Comparison of ENCODE assay signal across 8 cellular contexts in the genomic region with DNA sequence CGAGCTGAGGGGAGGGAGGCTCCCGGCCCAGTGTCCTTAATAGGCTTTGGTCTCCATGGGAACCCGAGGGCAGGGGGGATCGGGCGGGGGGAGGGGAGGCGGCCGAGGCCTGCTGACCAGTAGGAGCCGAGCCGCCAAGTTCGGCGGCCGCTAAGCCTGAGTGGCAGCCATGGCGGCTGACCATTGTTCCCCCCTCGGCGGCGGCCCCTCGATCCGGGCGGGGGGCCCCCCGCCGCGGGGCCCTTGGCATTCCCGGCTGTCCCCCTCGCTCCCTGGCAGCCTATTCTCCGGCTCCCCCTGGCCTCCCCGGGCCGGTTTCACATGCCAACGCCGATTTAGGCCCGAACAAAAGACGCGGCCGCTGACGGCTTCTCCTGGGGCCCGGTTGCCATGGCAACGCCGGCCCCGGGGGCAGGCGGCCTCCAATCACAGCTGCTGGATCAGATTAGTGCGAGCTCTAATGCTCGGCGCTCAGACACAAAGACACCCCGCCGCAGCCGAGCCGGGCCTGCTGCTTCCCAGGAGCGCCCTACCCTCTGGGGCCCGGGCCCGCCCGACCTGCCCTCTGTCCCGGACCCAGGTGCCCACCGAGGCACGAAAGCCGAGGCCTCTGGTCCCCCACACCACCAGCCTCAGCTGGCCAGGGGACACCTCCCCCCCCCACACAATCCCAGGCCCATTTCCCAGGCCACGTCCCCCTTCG.
DNase-seq lines count a peak whose midpoint lies in the region; ATAC-seq and TF ChIP-seq lines count a peak whose summit lies in the region.

No MANE protein-coding gene starts in this region.

- peak overlapping the region; percentile 80 for H3K27ac ChIP-seq in layer of hippocampus (ENCODE audit: low read depth, low read length)

- no peak for TF ChIP-seq CTCF in GM10248 (IDR thresholded peaks at IDR 0.05; ENCODE audit: control extremely low read depth, extremely low read depth, low read depth, missing control alignments)

- no peak for ATAC-seq in GM21360 (IDR thresholded peaks at IDR 0.05; ENCODE audit: unreplicated experiment)

- no peaks in the 10 kb centered on the region for H3K27me3 ChIP-seq in layer of hippocampus (ENCODE audit: control insufficient read depth, insufficient read depth, low read length)

- CTCF ChIA-PET in GM10248 (lab: Yijun Ruan, JAX) (interaction anchor here (0.9 to 1.7 kb wide), 6 partner anchors 9 to 69 kb away, joined by 3 to 5 read pairs (median 4); partner anchors contain the start of genes PLA2G1B and SIRT4), HEK293T (lab: Yijun Ruan, JAX) (no interaction called here)

- POLR2A ChIA-PET in GM10248 (lab: Yijun Ruan, JAX) (no interaction called here), HEK293T (lab: Yijun Ruan, JAX) (no interaction called here)

- DNase-seq in GM10248 (ENCODE audit: extremely low spot score) (peak; percentile 59), NCI-H345 (lab: John Stamatoyannopoulos, UW) (peak; percentile 93), dedifferentiated amniotic fluid mesenchymal stem cell (ENCODE audit: extremely low spot score) (peak; percentile 26), superior temporal gyrus (ENCODE audit: extremely low spot score) (peak; percentile 79), HEK293T (ENCODE audit: extremely low spot score) (no peak)
- DNase-seq in stimulated activated naive CD4-positive, alpha-beta T cell treated with Interleukin-2 at 50 U/mL for 16 hours (lab: John Stamatoyannopoulos, UW) = no peak

TF ChIP-seq in HEK293T, 16 proteins besides CTCF, POLR2A, EP300 and RAD21:
- no peak for TF ChIP-seq ARNT (IDR thresholded peaks at IDR 0.05)

Comparison
In these comparisons a context has a peak if more than half of its experiments do, and no peak if none do; other contexts are left out.
1. DNase-seq: peak in GM10248 (single experiment), NCI-H345 (single experiment), dedifferentiated amniotic fluid mesenchymal stem cell (single experiment) and superior temporal gyrus (single experiment); none in stimulated activated naive CD4-positive, alpha-beta T cell treated with Interleukin-2 at 50 U/mL for 16 hours (single experiment) and HEK293T (single experiment).